Comparison of ENCODE assay signal across 21 cellular contexts in genomic region chr10:132104471-132105301, GRCh38. TPM values are rescaled to one million over a fixed set of nuclear protein-coding genes. Genes with fewer than 3 reads are reported as not detected.
DNase-seq lines count a peak whose midpoint lies in the region; ATAC-seq and TF ChIP-seq lines count a peak whose summit lies in the region.
"Had no signal": no experiment of that assay in that cellular context is flagged by ENCODE, and none has a peak within 500 bp of the region (broad histone marks: within the 10 kb centered on the region; RNA-seq: fewer than 3 reads in every experiment).

No MANE protein-coding gene starts in this region.

- H3K4me2 ChIP-seq in trophoblast cell (ENCODE audit: low read length): no peak overlapping the region

- WGBS in trophoblast cell (ENCODE audit: extremely low coverage, insufficient coverage, insufficient read length): no CpG with 5 or more reads among the region's 27 CpGs

- H3K4ac ChIP-seq in trophoblast cell (ENCODE audit: low read depth, low read length): no peak overlapping the region

- no peak overlapping the region for H4K8ac ChIP-seq in trophoblast cell (ENCODE audit: low read depth, low read length)

- no peak overlapping the region for H2AK5ac ChIP-seq in trophoblast cell (ENCODE audit: low read length)

- H3K27me3 Mint-ChIP-seq in CD14-positive monocyte (ENCODE audit: low read depth in 3 of 3): peaks cover 0 to 7% (median 7%) of the 10 kb centered on the region in 3 donors

- H3K4me1 Mint-ChIP-seq in CD14-positive monocyte: no peaks in the 10 kb centered on the region

- H3K9me3 Mint-ChIP-seq in CD14-positive monocyte: peaks cover 0 to 4% (median 0%) of the 10 kb centered on the region in 7 donors
- H3K9me3 Mint-ChIP-seq: stimulated activated naive B cell treated with anti-CD40 and anti-IgM and Interleukin-4, amounts not matched to agents 10 μg/mL and 1 μg/mL and 100 μg/mL, for 72 hours; T-helper 2 cell treated with Interferon-gamma antibody and Interleukin-4, amounts not matched to agents 5 μg/mL and 100 μg/mL, for 36 hours had no signal

- no peak overlapping the region for H4K91ac ChIP-seq in trophoblast cell (ENCODE audit: low read depth, low read length)

- H3K27me3 ChIP-seq in right atrium auricular region (no peaks in the 10 kb centered on the region), left ventricle myocardium inferior (ENCODE audit: low read depth) (no peaks in the 10 kb centered on the region), upper lobe of right lung (peaks cover 6% of the 10 kb centered on the region), trophoblast cell (ENCODE audit: insufficient read depth, low read length) (no peaks in the 10 kb centered on the region)
- H3K27me3 ChIP-seq: body of pancreas, neutrophil had no signal

- H2BK120ac ChIP-seq in trophoblast cell (ENCODE audit: insufficient read depth, low read length, poor library complexity): no peak overlapping the region

- H3K18ac ChIP-seq in trophoblast cell (ENCODE audit: low read length): no peak overlapping the region

- no peaks in the 10 kb centered on the region for H3K36me3 Mint-ChIP-seq in CD14-positive monocyte
- H3K36me3 Mint-ChIP-seq: stimulated activated naive B cell treated with anti-CD40 and anti-IgM and Interleukin-4, amounts not matched to agents 10 μg/mL and 1 μg/mL and 100 μg/mL, for 72 hours had no signal

- H3K4me1 ChIP-seq in right atrium auricular region: no peaks in the 10 kb centered on the region
- H3K4me1 ChIP-seq in left ventricle myocardium inferior: no peaks in the 10 kb centered on the region
- H3K4me1 ChIP-seq in upper lobe of right lung: no peaks in the 10 kb centered on the region
- no peaks in the 10 kb centered on the region for H3K4me1 ChIP-seq in trophoblast cell (ENCODE audit: control insufficient read depth in 1 of 2, insufficient read depth in 2 of 2, low read length in 2 of 2)
- H3K4me1 ChIP-seq: body of pancreas had no signal

- H3K27ac Mint-ChIP-seq in CD14-positive monocyte: no peak overlapping the region
- H3K27ac Mint-ChIP-seq: stimulated activated naive B cell treated with anti-CD40 and anti-IgM and Interleukin-4, amounts not matched to agents 10 μg/mL and 1 μg/mL and 100 μg/mL, for 72 hours; T-helper 2 cell treated with Interferon-gamma antibody and Interleukin-4, amounts not matched to agents 5 μg/mL and 100 μg/mL, for 36 hours had no signal

- no peak overlapping the region for H3K4me3 ChIP-seq in right atrium auricular region
- H3K4me3 ChIP-seq in left ventricle myocardium inferior: no peak overlapping the region
- H3K4me3 ChIP-seq in upper lobe of right lung: no peak overlapping the region
- no peak overlapping the region for H3K4me3 ChIP-seq in trophoblast cell (ENCODE audit: low read depth, low read length)
- H3K4me3 ChIP-seq: body of pancreas had no signal

- H2BK12ac ChIP-seq in trophoblast cell (ENCODE audit: low read length): no peak overlapping the region

- ATAC-seq in upper lobe of right lung: no peak
- ATAC-seq: body of pancreas; stimulated activated naive B cell treated with anti-CD40 and anti-IgM and Interleukin-4, amounts not matched to agents 10 μg/mL and 1 μg/mL and 100 μg/mL, for 72 hours had no signal

- no peak overlapping the region for H3K23ac ChIP-seq in trophoblast cell (ENCODE audit: low read length)

- intact Hi-C loops in left ventricle myocardium inferior (cut with micrococcal nuclease) (no loop called here), upper lobe of right lung (cut with DNase I) (no loop called here), CD14-positive monocyte (cut with micrococcal nuclease) (no loop called here)

- H3K9me3 ChIP-seq in right atrium auricular region (no peaks in the 10 kb centered on the region), left ventricle myocardium inferior (replicated peaks) (no peaks in the 10 kb centered on the region), upper lobe of right lung (no peaks in the 10 kb centered on the region), trophoblast cell (ENCODE audit: insufficient read depth, low read depth, low read length) (peaks cover 2% of the 10 kb centered on the region)
- H3K9me3 ChIP-seq: body of pancreas, neutrophil had no signal

- H3K27ac ChIP-seq in right atrium auricular region (no peak overlapping the region), left ventricle myocardium inferior (replicated peaks) (no peak overlapping the region), upper lobe of right lung (no peak overlapping the region), caudate nucleus (ENCODE audit: low read depth, low read length) (no peak overlapping the region), trophoblast cell (ENCODE audit: low read depth, low read length) (no peak overlapping the region)
- H3K27ac ChIP-seq: body of pancreas, neutrophil, VCaP had no signal

- H2AFZ ChIP-seq in trophoblast cell (ENCODE audit: insufficient read depth, low read length, poor library complexity): no peak overlapping the region

- H3K79me2 ChIP-seq in trophoblast cell (ENCODE audit: control insufficient read depth, insufficient read depth, low read length, poor library complexity): no peaks in the 10 kb centered on the region

- no peak overlapping the region for H3K4me3 Mint-ChIP-seq in CD14-positive monocyte
- H3K4me3 Mint-ChIP-seq: stimulated activated naive B cell treated with anti-CD40 and anti-IgM and Interleukin-4, amounts not matched to agents 10 μg/mL and 1 μg/mL and 100 μg/mL, for 72 hours; T-helper 2 cell treated with Interferon-gamma antibody and Interleukin-4, amounts not matched to agents 5 μg/mL and 100 μg/mL, for 36 hours had no signal

- H4K12ac ChIP-seq in trophoblast cell (ENCODE audit: low read depth, low read length): no peak overlapping the region

- no peak overlapping the region for H3K14ac ChIP-seq in trophoblast cell (ENCODE audit: low read length)

- H3K79me1 ChIP-seq in trophoblast cell (ENCODE audit: low read length): no peaks in the 10 kb centered on the region

- H3K9ac ChIP-seq in trophoblast cell (ENCODE audit: low read length): no peak overlapping the region

- TF ChIP-seq CTCF in right atrium auricular region (IDR thresholded peaks at IDR 0.05) (no peak), left ventricle myocardium inferior (IDR thresholded peaks at IDR 0.05; ENCODE audit: borderline replicate concordance) (no peak), upper lobe of right lung (IDR thresholded peaks at IDR 0.05) (no peak), CD14-positive monocyte (IDR thresholded peaks at IDR 0.05) (no peak)

- DNase-seq in right atrium auricular region (ENCODE audit: low spot score) (peak; percentile 55), left ventricle myocardium inferior (no peak), mesenteric fat pad (ENCODE audit: low spot score) (peak; percentile 73), upper lobe of right lung (peak; percentile 51), CD14-positive monocyte (ENCODE audit: low spot score) (no peak), caudate nucleus (lab: John Stamatoyannopoulos, UW) (no peak), trophoblast cell (no peak)
- DNase-seq in activated CD8-positive, alpha-beta memory T cell treated with anti-CD3 and anti-CD28 coated beads, Interleukin-2, amount 50 U/mL, for 48 hours: peak; percentile 32
- DNase-seq: activated effector memory CD4-positive, alpha-beta T cell treated with Interleukin-2 at 50 U/mL for 16 hours; effector CD8-positive, alpha-beta T cell; HCEC 1CT; NCI-H1048; NCI-H1694 treated with DMSO at 0.1 percent for 48 hours; NCI-H2171; NCI-H69; stimulated activated CD4-positive, alpha-beta T cell treated with anti-CD3 and anti-CD28 coated beads, Interleukin-4, amount 100 ng/mL, for 1 hour; stimulated activated naive B cell treated with anti-CD40 and anti-IgM and Interleukin-4, amounts not matched to agents 10 μg/mL and 1 μg/mL and 100 μg/mL, for 72 hours had no signal

- H3K36me3 ChIP-seq in right atrium auricular region (no peaks in the 10 kb centered on the region), left ventricle myocardium inferior (no peaks in the 10 kb centered on the region), upper lobe of right lung (no peaks in the 10 kb centered on the region), trophoblast cell (ENCODE audit: control insufficient read depth in 1 of 2, insufficient read depth in 2 of 2, low read length in 2 of 2) (no peaks in the 10 kb centered on the region)
- H3K36me3 ChIP-seq: neutrophil had no signal

- H2BK5ac ChIP-seq in trophoblast cell (ENCODE audit: low read depth, low read length, poor library complexity): no peak overlapping the region

RNA-seq across cellular contexts. Expression of gene JAKMIP3, which starts 38.9 kb away (rescaled TPM):
- under 1 TPM; 0.20 to 0.44 TPM for total RNA-seq in right atrium auricular region
- 1.7 TPM for total RNA-seq in left ventricle myocardium inferior
- total RNA-seq in mesenteric fat pad: 0.48 TPM
- 0.32 TPM for total RNA-seq in upper lobe of right lung
- not detected for polyA plus RNA-seq in CD14-positive monocyte
- 0.10 TPM in 2 replicates for polyA plus RNA-seq in trophoblast cell (2013)

Comparison
In these comparisons a context has a peak if more than half of its experiments do, and no peak if none do; other contexts are left out.
1. DNase-seq: peak in right atrium auricular region (single experiment), activated CD8-positive, alpha-beta memory T cell treated with anti-CD3 and anti-CD28 coated beads, Interleukin-2, amount 50 U/mL, for 48 hours (single experiment), mesenteric fat pad (single experiment) and upper lobe of right lung (single experiment); none in left ventricle myocardium inferior (single experiment), CD14-positive monocyte (single experiment), caudate nucleus (0 of 61) and trophoblast cell (0 of 2).